In the genomic region with DNA sequence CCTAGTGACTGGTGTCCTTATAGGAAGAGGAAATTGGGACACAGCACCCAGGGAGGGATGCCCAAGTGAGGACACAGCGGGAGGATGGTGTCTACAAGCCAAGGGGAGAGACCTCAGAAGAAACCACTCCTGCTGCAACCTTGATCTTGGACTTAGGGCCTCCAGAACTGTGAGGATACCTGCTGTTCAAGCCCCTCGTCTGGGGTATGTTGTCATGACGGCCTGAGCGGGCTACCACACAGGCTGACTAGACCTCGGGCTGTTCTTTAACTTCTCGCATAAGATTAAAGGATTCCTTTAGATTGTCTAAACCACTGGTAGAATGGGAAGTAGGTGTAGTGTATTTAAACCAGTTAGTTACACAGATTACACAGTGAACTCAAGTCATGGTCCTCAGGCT, we compare ENCODE assay signal across 6 cellular contexts.
"Had no signal": no experiment of that assay in that cellular context is flagged by ENCODE, and none has a peak within 500 bp of the region (broad histone marks: within the 10 kb centered on the region; RNA-seq: fewer than 3 reads in every experiment).

No MANE protein-coding gene starts in this region.

- H3K4me3 ChIP-seq: GM23338 had no signal

- H3K27ac Mint-ChIP-seq: GM23338, H9 had no signal

- H3K9me3 Mint-ChIP-seq: GM23338 had no signal

- FAIRE-seq: H1, H54 had no signal

- H3K4me3 Mint-ChIP-seq: GM23338, H9 had no signal

- DNase-seq: H9, HCEC 1CT, IMR-90 had no signal

- ATAC-seq: GM23338 had no signal
